In genomic region chr16:20460313-20460712, GRCh38 we compare ENCODE assay signal across 6 cellular contexts. TPM values are rescaled to one million over a fixed set of nuclear protein-coding genes. Genes with fewer than 3 reads are reported as not detected.
"Had no signal": no experiment of that assay in that cellular context is flagged by ENCODE, and none has a peak within 500 bp of the region (broad histone marks: within the 10 kb centered on the region; RNA-seq: fewer than 3 reads in every experiment).

No MANE protein-coding gene starts in this region.

RNA-seq across cellular contexts. Expression of gene ACSM2A, which starts 9.0 kb away (rescaled TPM):
- total RNA-seq: GM23248, GM23338, H4, H7, H9, HFFc6 had no signal
- polyA plus RNA-seq: GM23248, GM23338 had no signal

RNA-seq across cellular contexts. Expression of gene ACSM5, which starts 51.0 kb away (rescaled TPM):
- total RNA-seq: GM23248, GM23338, H7, H9, HFFc6 had no signal
- polyA plus RNA-seq: GM23248, GM23338 had no signal

RNA-seq across cellular contexts. Expression of gene PDILT, which starts 55.8 kb away (rescaled TPM):
- total RNA-seq: GM23248, GM23338, H4, H7, H9, HFFc6 had no signal
- polyA plus RNA-seq: GM23248, GM23338 had no signal
